ENCODE assay signal across 1 cellular context in genomic region chr1:18807334-18808063, GRCh38.
TF ChIP-seq lines count a peak whose summit lies in the region.

No MANE protein-coding gene starts in this region.

TF ChIP-seq in K562, 482 proteins besides CTCF, POLR2A, EP300 and RAD21 (continued from another document and continues in another):
- TF ChIP-seq PKNOX1 (IDR thresholded peaks at IDR 0.05): peak; percentile 92
- peak; percentile 62 for TF ChIP-seq POLR2B (IDR thresholded peaks at IDR 0.05; ENCODE audit: low read depth, partially characterized antibody)
- TF ChIP-seq SMARCE1 (IDR thresholded peaks at IDR 0.05): peak; percentile 55; the same call in 1 of the 2 replicates
- TF ChIP-seq TAF1 (IDR thresholded peaks at IDR 0.05; ENCODE audit: control insufficient read depth, extremely low read depth, insufficient read depth, low read length, severe bottlenecking): peak; percentile 32
- no peak for TF ChIP-seq SIRT6 (IDR thresholded peaks at IDR 0.05; ENCODE audit: low read depth, low read length)
- TF ChIP-seq NR4A1 (CRISPR knock-in tag; IDR thresholded peaks at IDR 0.05): no peak
- TF ChIP-seq NR4A1 (tag; IDR thresholded peaks at IDR 0.05): peak; percentile 84
- peak; percentile 70; the same call in 1 of the 2 replicates for TF ChIP-seq RNF2 (IDR thresholded peaks at IDR 0.05)
- TF ChIP-seq CBX1 (IDR thresholded peaks at IDR 0.05; ENCODE audit: low read depth): no peak
- no peak for TF ChIP-seq TARDBP (IDR thresholded peaks at IDR 0.05)
- TF ChIP-seq PHF21A (IDR thresholded peaks at IDR 0.05; ENCODE audit: borderline replicate concordance, low read depth): no peak
- TF ChIP-seq SMARCA4 (IDR thresholded peaks at IDR 0.05): peak; percentile 74
- TF ChIP-seq NCOA1 (IDR thresholded peaks at IDR 0.05; ENCODE audit: low read depth): peak; percentile 78
- peak in 1 of 2 experiments; percentile 44; a peak in 1 of 4 replicates for TF ChIP-seq MNT (conservative IDR thresholded peaks at IDR 0.05)
- peak; percentile 98 for TF ChIP-seq STAT5A (IDR thresholded peaks at IDR 0.05; ENCODE audit: borderline replicate concordance, low read length)
- no peak for TF ChIP-seq GABPB2 (CRISPR knock-in tag; conservative IDR thresholded peaks at IDR 0.05)
- peak; percentile 65 for TF ChIP-seq SUPT5H (IDR thresholded peaks at IDR 0.05)
- peak in 1 of 2 experiments; percentile 80; a peak in 2 of 4 replicates for TF ChIP-seq TBL1XR1 (IDR thresholded peaks at IDR 0.05; ENCODE audit: low read length in 2 of 2)
- peak; percentile 45; the same call in 1 of the 2 replicates for TF ChIP-seq RBFOX2 (IDR thresholded peaks at IDR 0.05; ENCODE audit: low read depth, low read length)
- TF ChIP-seq SAFB (IDR thresholded peaks at IDR 0.05; ENCODE audit: borderline replicate concordance, low read depth, low read length): no peak
- 0 out of 2 replicates have a peak, but pooled peaks have one; percentile 56 for TF ChIP-seq ETS1 (conservative IDR thresholded peaks at IDR 0.05; ENCODE audit: control insufficient read depth, low read depth, low read length)
- peak in 1 of 3 experiments; percentile 29 for TF ChIP-seq YY1 (IDR thresholded peaks at IDR 0.05; ENCODE audit: borderline replicate concordance in 1 of 3, control insufficient read depth in 1 of 3, extremely low read depth in 1 of 3, insufficient read depth in 3 of 3, insufficient read length in 1 of 3, insufficient replicate concordance in 2 of 3, low read depth in 1 of 3, low read length in 2 of 3)
- TF ChIP-seq ZNF395 (CRISPR knock-in tag; IDR thresholded peaks at IDR 0.05): peak; percentile 65
- TF ChIP-seq RBM25 (IDR thresholded peaks at IDR 0.05; ENCODE audit: low read depth, low read length, severe bottlenecking): no peak
- peak; percentile 67 for TF ChIP-seq DPF2 (IDR thresholded peaks at IDR 0.05)
- no peak for TF ChIP-seq NUFIP1 (IDR thresholded peaks at IDR 0.05; ENCODE audit: partially characterized antibody)
- no peak for TF ChIP-seq E2F5 (CRISPR knock-in tag; IDR thresholded peaks at IDR 0.05)
- peak; percentile 30; the same call in 1 of the 2 replicates for TF ChIP-seq PHF8 (IDR thresholded peaks at IDR 0.05; ENCODE audit: borderline replicate concordance, low read length)
- TF ChIP-seq PTTG1 (tag; IDR thresholded peaks at IDR 0.05; ENCODE audit: low read depth): no peak
- peak; percentile 75 for TF ChIP-seq CEBPB (tag; IDR thresholded peaks at IDR 0.05)
- TF ChIP-seq LEF1 (IDR thresholded peaks at IDR 0.05): peak; percentile 88
- no peak for TF ChIP-seq ATF1 (CRISPR knock-in tag; IDR thresholded peaks at IDR 0.05)
- peak; percentile 39; the same call in 1 of the 2 replicates for TF ChIP-seq ATF1 (tag; IDR thresholded peaks at IDR 0.05)
- TF ChIP-seq ZNF431 (CRISPR knock-in tag; IDR thresholded peaks at IDR 0.05): no peak
- no peak for TF ChIP-seq PRPF4 (IDR thresholded peaks at IDR 0.05; ENCODE audit: insufficient read depth, low read depth, low read length, poor library complexity, severe bottlenecking)
- no peak for TF ChIP-seq ZC3H8 (IDR thresholded peaks at IDR 0.05)
- TF ChIP-seq BHLHE40 (IDR thresholded peaks at IDR 0.05; ENCODE audit: low read length): no peak
- peak; percentile 24; the same call in 1 of the 2 replicates for TF ChIP-seq HES1 (IDR thresholded peaks at IDR 0.05; ENCODE audit: low read depth)
- TF ChIP-seq ZNF592 (IDR thresholded peaks at IDR 0.05): peak; percentile 59
- peak; percentile 46; the same call in 1 of the 2 replicates for TF ChIP-seq MYC (IDR thresholded peaks at IDR 0.05; ENCODE audit: low read depth, low read length)
- TF ChIP-seq MYC (CRISPR knock-in tag; IDR thresholded peaks at IDR 0.05; ENCODE audit: borderline replicate concordance, low read depth): no peak
- TF ChIP-seq NRF1 (conservative IDR thresholded peaks at IDR 0.05 in 1 of 2, IDR thresholded peaks at IDR 0.05 in 1 of 2): peak in 1 of 2 experiments; percentile 27; a peak in 1 of 4 replicates
- no peak for TF ChIP-seq CSDE1 (IDR thresholded peaks at IDR 0.05)
- TF ChIP-seq MAZ (CRISPR knock-in tag; conservative IDR thresholded peaks at IDR 0.05 in 1 of 2, IDR thresholded peaks at IDR 0.05 in 1 of 2): peak in 1 of 2 experiments; percentile 95; a peak in 2 of 4 replicates
- 0 out of 2 replicates have a peak, but pooled peaks have one; percentile 22 for TF ChIP-seq SMAD4 (CRISPR knock-in tag; conservative IDR thresholded peaks at IDR 0.05)
- no peak for TF ChIP-seq PHB (CRISPR knock-in tag; IDR thresholded peaks at IDR 0.05)
- TF ChIP-seq HDAC1 (IDR thresholded peaks at IDR 0.05): peak in 1 of 2 experiments; percentile 67; a peak in 2 of 4 replicates
- TF ChIP-seq MXD1 (CRISPR knock-in tag; IDR thresholded peaks at IDR 0.05; ENCODE audit: borderline replicate concordance, poor library complexity, severe bottlenecking): no peak
- TF ChIP-seq ZKSCAN1 (IDR thresholded peaks at IDR 0.05; ENCODE audit: low read depth, low read length): peak; percentile 57; the same call in 1 of the 2 replicates
- TF ChIP-seq POLR2G (IDR thresholded peaks at IDR 0.05; ENCODE audit: low read depth, low read length): 0 out of 2 replicates have a peak, but pooled peaks have one; percentile 28
- TF ChIP-seq CHD2 (IDR thresholded peaks at IDR 0.05; ENCODE audit: low read depth, low read length): peak; percentile 50
- TF ChIP-seq FOXK2 (conservative IDR thresholded peaks at IDR 0.05 in 1 of 2, IDR thresholded peaks at IDR 0.05 in 1 of 2; ENCODE audit: low read depth in 2 of 2): peak; percentile 14 to 28; a peak in 1 of 4 replicates
- no peak for TF ChIP-seq CEBPZ (IDR thresholded peaks at IDR 0.05; ENCODE audit: borderline replicate concordance, low read depth, low read length)
- no peak for TF ChIP-seq BRF1 (IDR thresholded peaks at IDR 0.05; ENCODE audit: borderline replicate concordance, extremely low read depth, insufficient read length)
- no peak for TF ChIP-seq ZNF830 (CRISPR knock-in tag; IDR thresholded peaks at IDR 0.05)
- TF ChIP-seq SIX5 (IDR thresholded peaks at IDR 0.05; ENCODE audit: borderline replicate concordance in 1 of 2, insufficient read depth in 1 of 2, low read depth in 1 of 2, low read length in 2 of 2): peak in 1 of 2 experiments; percentile 21; a peak in 1 of 4 replicates
- peak; percentile 98 for TF ChIP-seq MEIS2 (IDR thresholded peaks at IDR 0.05; ENCODE audit: partially characterized antibody)
